In the genomic region with DNA sequence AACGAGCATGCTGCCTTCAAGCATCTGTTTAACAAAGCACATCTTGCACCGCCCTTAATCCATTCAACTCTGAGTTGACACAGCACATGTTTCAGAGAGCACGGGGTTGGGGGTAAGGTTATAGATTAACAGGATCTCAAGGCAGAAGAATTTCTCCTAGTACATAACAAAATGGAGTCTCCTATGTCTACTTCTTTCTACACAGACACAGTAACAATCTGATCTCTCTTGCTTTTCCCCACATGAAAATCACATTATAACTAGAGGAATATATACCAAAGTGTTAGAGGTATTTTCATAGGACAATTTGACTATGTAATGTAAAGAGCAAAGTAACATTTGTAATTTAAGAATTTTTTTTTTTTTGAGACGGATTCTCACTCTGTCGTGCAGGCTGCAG, we compare ENCODE assay signal across 16 cellular contexts. TPM values are rescaled to one million over a fixed set of nuclear protein-coding genes. Genes with fewer than 3 reads are reported as not detected.
"Had no signal": no experiment of that assay in that cellular context is flagged by ENCODE, and none has a peak within 500 bp of the region (broad histone marks: within the 10 kb centered on the region; RNA-seq: fewer than 3 reads in every experiment).

No MANE protein-coding gene starts in this region.

RNA-seq across cellular contexts. Expression of a gene that starts 56.8 kb away (rescaled TPM):
- total RNA-seq: activated CD4-positive, alpha-beta memory T cell treated with anti-CD3 and anti-CD28 coated beads for 36 hours; activated CD4-positive, alpha-beta T cell treated with anti-CD3 and anti-CD28 coated beads, Interleukin-2, amount 10 ng/mL, durations not matched to agents 24 days and 14 days; activated naive CD4-positive, alpha-beta T cell treated with anti-CD3 and anti-CD28 coated beads for 36 hours; activated T-helper 1 cell treated with anti-CD3 and anti-CD28 coated beads, Interleukin-12 subunit alpha, Interleukin-12 subunit beta, Interleukin-2, Interleukin-4 antibody, amounts not matched to agents 30 ng/mL and 10 ng/mL and 1 ng/mL, durations not matched to agents 14 hours and 24 hours and 36 hours; aorta; cerebellum; endothelial cell of umbilical vein; esophagus mucosa; liver; osteocyte; posterior vena cava; right lobe of liver; skeletal muscle tissue; T-helper 1 cell treated with Interleukin-12 subunit alpha and Interleukin-12 subunit beta and Interleukin-4 antibody, amounts not matched to agents 30 ng/mL and 1 ng/mL, for 36 hours; tibial nerve had no signal
- polyA plus RNA-seq: aorta, endothelial cell of umbilical vein, heart left ventricle, liver had no signal
